ENCODE assay signal across 17 cellular contexts in genomic region chr18:45619062-45619825, GRCh38. TPM values are rescaled to one million over a fixed set of nuclear protein-coding genes. Genes with fewer than 3 reads are reported as not detected.
DNase-seq lines count a peak whose midpoint lies in the region; ATAC-seq and TF ChIP-seq lines count a peak whose summit lies in the region.
"Had no signal": no experiment of that assay in that cellular context is flagged by ENCODE, and none has a peak within 500 bp of the region (broad histone marks: within the 10 kb centered on the region; RNA-seq: fewer than 3 reads in every experiment).

No MANE protein-coding gene starts in this region.

- H3K4me1 ChIP-seq in right cardiac atrium (ENCODE audit: control insufficient read depth, insufficient read depth, low read length) (peaks cover 6% of the 10 kb centered on the region), vagina (peaks cover 46% of the 10 kb centered on the region)
- H3K4me1 ChIP-seq: parathyroid adenoma had no signal

- intact Hi-C loops in right cardiac atrium (cut with DNase I) = loop anchor here in 1 of 4 donors (10.0 kb wide), 1 partner anchor 364 kb away; no protein-coding TSS in a partner anchor
- intact Hi-C loops in vagina (cut with DNase I) = no loop called here
- intact Hi-C loops in activated CD4-positive, alpha-beta memory T cell treated with anti-CD3 and anti-CD28 coated beads for 36 hours (cut with micrococcal nuclease) = no loop called here

- CTCF ChIA-PET in activated CD4-positive, alpha-beta memory T cell treated with anti-CD3 and anti-CD28 coated beads for 36 hours (lab: Charles Lee) = interaction anchor here (0.6 to 2.5 kb wide), 4 partner anchors 8 to 47 kb away, joined by 3 to 11 read pairs (median 6); no protein-coding TSS in a partner anchor
- CTCF ChIA-PET in WTC11 (lab: Charles Lee) = interaction anchor here (2.7 kb wide), 1 partner anchor 8 kb away, joined by 12 read pairs; no protein-coding TSS in a partner anchor

- no peaks in the 10 kb centered on the region for H3K9me3 Mint-ChIP-seq in activated CD4-positive, alpha-beta memory T cell treated with anti-CD3 and anti-CD28 coated beads for 36 hours
- no peaks in the 10 kb centered on the region for H3K9me3 Mint-ChIP-seq in WTC11
- H3K9me3 Mint-ChIP-seq: activated CD8-positive, alpha-beta T cell treated with anti-CD3 and anti-CD28 coated beads for 36 hours; CD4-positive, alpha-beta memory T cell; central memory CD8-positive, alpha-beta T cell; stimulated activated memory B cell treated with anti-CD40 and anti-IgM and Interleukin-4, amounts not matched to agents 10 μg/mL and 1 μg/mL and 100 μg/mL, for 72 hours had no signal

- no peak overlapping the region for H3K4me3 Mint-ChIP-seq in activated CD4-positive, alpha-beta memory T cell treated with anti-CD3 and anti-CD28 coated beads for 36 hours
- H3K4me3 Mint-ChIP-seq in WTC11 = no peak overlapping the region
- H3K4me3 Mint-ChIP-seq: activated CD8-positive, alpha-beta T cell treated with anti-CD3 and anti-CD28 coated beads for 36 hours; CD4-positive, alpha-beta memory T cell; central memory CD8-positive, alpha-beta T cell; stimulated activated memory B cell treated with anti-CD40 and anti-IgM and Interleukin-4, amounts not matched to agents 10 μg/mL and 1 μg/mL and 100 μg/mL, for 72 hours had no signal

- H3K36me3 Mint-ChIP-seq in activated CD4-positive, alpha-beta memory T cell treated with anti-CD3 and anti-CD28 coated beads for 36 hours = no peaks in the 10 kb centered on the region
- H3K36me3 Mint-ChIP-seq in WTC11 = no peaks in the 10 kb centered on the region
- H3K36me3 Mint-ChIP-seq: CD4-positive, alpha-beta memory T cell; stimulated activated memory B cell treated with anti-CD40 and anti-IgM and Interleukin-4, amounts not matched to agents 10 μg/mL and 1 μg/mL and 100 μg/mL, for 72 hours had no signal

- no peak for TF ChIP-seq CTCF in epithelial cell of esophagus (IDR thresholded peaks at IDR 0.05; ENCODE audit: insufficient read depth, low read depth, low read length, missing control alignments)
- no peak for TF ChIP-seq CTCF in omental fat pad (IDR thresholded peaks at IDR 0.05)
- TF ChIP-seq CTCF in vagina (IDR thresholded peaks at IDR 0.05) = no peak
- no peak for TF ChIP-seq CTCF in WTC11 (IDR thresholded peaks at IDR 0.05)

- H3K27me3 ChIP-seq in right cardiac atrium (ENCODE audit: control insufficient read depth, insufficient read depth) (no peaks in the 10 kb centered on the region), vagina (no peaks in the 10 kb centered on the region)

- WGBS in right cardiac atrium = 64% methylated on average over 15 of the region's 15 CpGs

- no peak overlapping the region for H3K27ac Mint-ChIP-seq in activated CD4-positive, alpha-beta memory T cell treated with anti-CD3 and anti-CD28 coated beads for 36 hours
- H3K27ac Mint-ChIP-seq in WTC11 = no peak overlapping the region
- H3K27ac Mint-ChIP-seq: activated CD8-positive, alpha-beta T cell treated with anti-CD3 and anti-CD28 coated beads for 36 hours; CD4-positive, alpha-beta memory T cell; stimulated activated memory B cell treated with anti-CD40 and anti-IgM and Interleukin-4, amounts not matched to agents 10 μg/mL and 1 μg/mL and 100 μg/mL, for 72 hours had no signal

- H3K36me3 ChIP-seq in vagina = no peaks in the 10 kb centered on the region

- no peak for TF ChIP-seq POLR2A in vagina (IDR thresholded peaks at IDR 0.05)

- H3K4me1 Mint-ChIP-seq in activated CD4-positive, alpha-beta memory T cell treated with anti-CD3 and anti-CD28 coated beads for 36 hours (ENCODE audit: low read depth) = no peaks in the 10 kb centered on the region
- H3K4me1 Mint-ChIP-seq in WTC11 = peaks cover 3% of the 10 kb centered on the region; the same call in 1 of the 2 replicates
- H3K4me1 Mint-ChIP-seq: CD4-positive, alpha-beta memory T cell; central memory CD8-positive, alpha-beta T cell; stimulated activated memory B cell treated with anti-CD40 and anti-IgM and Interleukin-4, amounts not matched to agents 10 μg/mL and 1 μg/mL and 100 μg/mL, for 72 hours had no signal

- H3K9me3 ChIP-seq in right cardiac atrium (ENCODE audit: control insufficient read depth, low read length) = no peaks in the 10 kb centered on the region
- H3K9me3 ChIP-seq in vagina = no peaks in the 10 kb centered on the region

- DNase-seq in epithelial cell of esophagus (ENCODE audit: low read depth) = peak; percentile 35
- peak; percentile 82 to 92 (median 87) for DNase-seq in right cardiac atrium
- no peak for DNase-seq in omental fat pad (ENCODE audit: low spot score)
- DNase-seq in vagina (ENCODE audit: extremely low spot score in 2 of 2) = peak in 1 of 2 donors; percentile 94
- no peak for DNase-seq in activated CD4-positive, alpha-beta memory T cell treated with anti-CD3 and anti-CD28 coated beads for 36 hours
- DNase-seq in WTC11 (ENCODE audit: low spot score) = no peak
- no peak for DNase-seq in activated CD8-positive, alpha-beta memory T cell treated with anti-CD3 and anti-CD28 coated beads for 24 hours
- DNase-seq: activated CD8-positive, alpha-beta T cell treated with anti-CD3 and anti-CD28 coated beads for 36 hours; activated naive CD4-positive, alpha-beta T cell treated with Interleukin-2 at 50 U/mL for 16 hours; CD4-positive, alpha-beta memory T cell; mammary epithelial cell; NCI-H1105; NCI-H774 had no signal

- ATAC-seq in right cardiac atrium (peak; percentile 74 to 87), omental fat pad (ENCODE audit: low FRiP score) (peak; percentile 15), WTC11 (no peak)
- ATAC-seq: activated CD8-positive, alpha-beta T cell treated with anti-CD3 and anti-CD28 coated beads for 36 hours; stimulated activated memory B cell treated with anti-CD40 and anti-IgM and Interleukin-4, amounts not matched to agents 10 μg/mL and 1 μg/mL and 100 μg/mL, for 72 hours had no signal

- H3K27me3 Mint-ChIP-seq in activated CD4-positive, alpha-beta memory T cell treated with anti-CD3 and anti-CD28 coated beads for 36 hours = peaks cover 6% of the 10 kb centered on the region
- no peaks in the 10 kb centered on the region; the same call in 1 of the 2 replicates for H3K27me3 Mint-ChIP-seq in WTC11 (ENCODE audit: low read depth)

- POLR2A ChIA-PET in activated CD4-positive, alpha-beta memory T cell treated with anti-CD3 and anti-CD28 coated beads for 36 hours (lab: Charles Lee) = no interaction called here
- POLR2A ChIA-PET in WTC11 (lab: Charles Lee) = no interaction called here

- peak overlapping the region; percentile 76 for H3K27ac ChIP-seq in right cardiac atrium (ENCODE audit: low read length)
- peak overlapping the region; percentile 81 for H3K27ac ChIP-seq in vagina
- H3K27ac ChIP-seq: parathyroid adenoma had no signal

- H3K4me3 ChIP-seq in epithelial cell of esophagus (ENCODE audit: low read length) = no peak overlapping the region
- H3K4me3 ChIP-seq in right cardiac atrium (ENCODE audit: low read length) = no peak overlapping the region
- H3K4me3 ChIP-seq in vagina = no peak overlapping the region

TF ChIP-seq in WTC11, 78 proteins besides CTCF, POLR2A, EP300 and RAD21:
- TF ChIP-seq SOX15 (CRISPR knock-in tag; IDR thresholded peaks at IDR 0.05) (no peak), FOXP1 (CRISPR knock-in tag; IDR thresholded peaks at IDR 0.05; ENCODE audit: borderline replicate concordance) (no peak), CREM (CRISPR knock-in tag; IDR thresholded peaks at IDR 0.05) (no peak), IRF2 (CRISPR knock-in tag; IDR thresholded peaks at IDR 0.05; ENCODE audit: borderline replicate concordance, low read depth) (no peak), PRRX2 (CRISPR knock-in tag; IDR thresholded peaks at IDR 0.05) (no peak), CBFB (CRISPR knock-in tag; IDR thresholded peaks at IDR 0.05; ENCODE audit: low read depth) (no peak), AFF4 (CRISPR knock-in tag; IDR thresholded peaks at IDR 0.05; ENCODE audit: borderline replicate concordance) (no peak), MYBL2 (CRISPR knock-in tag; IDR thresholded peaks at IDR 0.05) (no peak)

RNA-seq across cellular contexts. Expression of gene SLC14A2, which starts 4.0 kb away (rescaled TPM):
- total RNA-seq in right cardiac atrium (under 1 TPM; 0.14 to 0.21 (median 0.18) TPM), omental fat pad (1 to 10 TPM in 1 of 4 donors, under 1 TPM in 2, not detected in 1; 0.44 to 2.1 (median 0.48) TPM), vagina (not detected), WTC11 (2021) (0.05 to 0.07 TPM in 2 of 3 replicates, not detected in the other)
- polyA plus RNA-seq in right cardiac atrium = 0.07 TPM
- total RNA-seq in activated CD4-positive, alpha-beta memory T cell treated with anti-CD3 and anti-CD28 coated beads for 36 hours = under 1 TPM; 0.05 to 0.10 TPM
- total RNA-seq: frontal cortex, mammary epithelial cell had no signal

Comparison
In these comparisons a context has a peak if more than half of its experiments do, and no peak if none do; other contexts are left out.
1. DNase-seq: peak in epithelial cell of esophagus (single experiment) and right cardiac atrium (3 of 3); none in omental fat pad (single experiment), activated CD4-positive, alpha-beta memory T cell treated with anti-CD3 and anti-CD28 coated beads for 36 hours (single experiment), WTC11 (single experiment) and activated CD8-positive, alpha-beta memory T cell treated with anti-CD3 and anti-CD28 coated beads for 24 hours (single experiment).